ENCODE assay signal across 8 cellular contexts in the genomic region with DNA sequence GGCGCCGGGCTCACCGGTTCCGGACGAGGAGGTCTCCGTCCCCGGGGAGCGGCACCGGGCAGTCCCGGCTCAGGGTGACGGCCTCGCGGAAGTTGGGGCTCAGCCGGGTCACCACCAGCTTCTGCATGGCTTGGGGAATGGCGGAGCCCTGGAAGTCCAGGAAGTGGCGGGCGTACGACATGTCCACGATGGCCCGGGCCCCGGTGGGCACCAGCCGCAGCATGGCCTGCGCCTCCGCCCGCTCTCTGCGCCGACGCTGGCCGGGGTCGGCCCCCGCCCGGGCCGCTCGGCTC. TPM values are rescaled to one million over a fixed set of nuclear protein-coding genes. Genes with fewer than 3 reads are reported as not detected.
A peak's percentile ranks its signal among the peaks of the same experiment; 100 is the strongest.
DNase-seq lines count a peak whose midpoint lies in the region; ATAC-seq and TF ChIP-seq lines count a peak whose summit lies in the region.

No MANE protein-coding gene starts in this region.

- peaks cover 33 to 55% of the 10 kb centered on the region in 2 donors for H3K4me1 ChIP-seq in adrenal gland (replicated peaks in 1 of 2)

- peak; percentile 16 for ATAC-seq in HG03354 (IDR thresholded peaks at IDR 0.05; ENCODE audit: poor library complexity, severe bottlenecking, unreplicated experiment)

- 0 to 1% methylated on average over 27 to 34 of the region's 34 CpGs; no CpG with 5 or more reads in 2 of the 4 donors for WGBS in adrenal gland, 4 donors
- WGBS in lower leg skin, 2 donors, result 0% methylated on average over 20 of the region's 34 CpGs; no CpG with 5 or more reads in 1 of the 2 donors

- peak overlapping the region; percentile 57 to 96 (median 88) for H3K4me3 ChIP-seq in adrenal gland
- H3K4me3 ChIP-seq in lower leg skin (ENCODE audit: low read depth, poor library complexity, severe bottlenecking), result peak overlapping the region; percentile 80

- in situ Hi-C loops in GM18951 (cut with MboI; ENCODE audit: low sequenced_read_pairs, unreplicated experiment), result no loop called here

- no peak for TF ChIP-seq CTCF in 22Rv1 (IDR thresholded peaks at IDR 0.05)
- TF ChIP-seq CTCF in adrenal gland (IDR thresholded peaks at IDR 0.05), result no peak
- TF ChIP-seq CTCF in lower leg skin (IDR thresholded peaks at IDR 0.05), result no peak
- TF ChIP-seq CTCF in type B pancreatic cell (conservative IDR thresholded peaks at IDR 0.05), result no peak

- H3K27me3 ChIP-seq in adrenal gland, result no peaks in the 10 kb centered on the region

- no peaks in the 10 kb centered on the region for H3K9me3 Mint-ChIP-seq in type B pancreatic cell

- no peak overlapping the region for H3K27ac Mint-ChIP-seq in type B pancreatic cell

- H3K27ac ChIP-seq in 22Rv1 (peak overlapping the region; percentile 97), adrenal gland (peak overlapping the region; percentile 44 to 99 (median 91))

- H3K9me3 ChIP-seq in adrenal gland (replicated peaks in 1 of 3), result no peaks in the 10 kb centered on the region

- peaks cover 39% of the 10 kb centered on the region for H3K27me3 Mint-ChIP-seq in type B pancreatic cell

- intact Hi-C loops in adrenal gland (cut with DNase I) (no loop called here), lower leg skin (cut with DNase I; ENCODE audit: low total_unique reads) (no loop called here)

- no peaks in the 10 kb centered on the region for H3K36me3 ChIP-seq in adrenal gland (replicated peaks in 1 of 2)

- peak; percentile 43 for TF ChIP-seq POLR2A in GM18951 (IDR thresholded peaks at IDR 0.05; ENCODE audit: extremely low read depth, insufficient read depth, insufficient read length)
- no peak for TF ChIP-seq POLR2A in adrenal gland (IDR thresholded peaks at IDR 0.05)
- TF ChIP-seq POLR2A in lower leg skin (IDR thresholded peaks at IDR 0.05), result no peak

- peak overlapping the region; percentile 98 for H3K4me3 Mint-ChIP-seq in type B pancreatic cell

- peaks cover 25% of the 10 kb centered on the region for H3K36me3 Mint-ChIP-seq in type B pancreatic cell

- DNase-seq in adrenal gland, result peak in 4 of 7 donors; percentile 35 to 53 (median 48)
- no peak for DNase-seq in lower leg skin (ENCODE audit: low spot score in 2 of 2)
- no peak for DNase-seq in type B pancreatic cell (ENCODE audit: extremely low spot score, unreplicated experiment)
- DNase-seq in GF-D8 (lab: John Stamatoyannopoulos, UW), result no peak
- no peak for DNase-seq in pons (ENCODE audit: low spot score)

- H3K4me1 Mint-ChIP-seq in type B pancreatic cell (ENCODE audit: unreplicated experiment), result peaks cover 28% of the 10 kb centered on the region

RNA-seq across cellular contexts. Expression of a gene that starts 0.2 kb away (rescaled TPM):
- total RNA-seq in adrenal gland (10 to 100 TPM in 7 of 8 donors, 1 to 10 TPM in 1; 8.8 to 40.2 (median 24.1) TPM), lower leg skin (10 to 100 TPM; 11.7 to 29.3 (median 24.2) TPM), type B pancreatic cell (ENCODE audit: low replicate concordance) (25.4 and 86.7 TPM in 2 replicates)
- 10 to 100 TPM in 1 of 3 donors, 1 to 10 TPM in 2; 9.6 to 16.3 (median 9.9) TPM for polyA plus RNA-seq in adrenal gland

RNA-seq across cellular contexts. Expression of a gene that starts 1.8 kb away (rescaled TPM):
- total RNA-seq in adrenal gland (10 to 100 TPM; 10.2 to 25.0 (median 18.0) TPM), lower leg skin (10 to 100 TPM; 14.1 to 23.3 (median 17.6) TPM), type B pancreatic cell (ENCODE audit: low replicate concordance) (21.8 and 79.9 TPM in 2 replicates)
- polyA plus RNA-seq in adrenal gland, result 10 to 100 TPM in 1 of 3 donors, 1 to 10 TPM in 2; 6.8 to 10.1 (median 7.7) TPM

Comparison
In these comparisons a context has a peak if more than half of its experiments do, and no peak if none do; other contexts are left out.
1. DNase-seq: peak in adrenal gland (4 of 7); none in lower leg skin (0 of 2), type B pancreatic cell (single experiment), GF-D8 (single experiment) and pons (single experiment).